ENCODE assay signal across 8 cellular contexts in the genomic region with DNA sequence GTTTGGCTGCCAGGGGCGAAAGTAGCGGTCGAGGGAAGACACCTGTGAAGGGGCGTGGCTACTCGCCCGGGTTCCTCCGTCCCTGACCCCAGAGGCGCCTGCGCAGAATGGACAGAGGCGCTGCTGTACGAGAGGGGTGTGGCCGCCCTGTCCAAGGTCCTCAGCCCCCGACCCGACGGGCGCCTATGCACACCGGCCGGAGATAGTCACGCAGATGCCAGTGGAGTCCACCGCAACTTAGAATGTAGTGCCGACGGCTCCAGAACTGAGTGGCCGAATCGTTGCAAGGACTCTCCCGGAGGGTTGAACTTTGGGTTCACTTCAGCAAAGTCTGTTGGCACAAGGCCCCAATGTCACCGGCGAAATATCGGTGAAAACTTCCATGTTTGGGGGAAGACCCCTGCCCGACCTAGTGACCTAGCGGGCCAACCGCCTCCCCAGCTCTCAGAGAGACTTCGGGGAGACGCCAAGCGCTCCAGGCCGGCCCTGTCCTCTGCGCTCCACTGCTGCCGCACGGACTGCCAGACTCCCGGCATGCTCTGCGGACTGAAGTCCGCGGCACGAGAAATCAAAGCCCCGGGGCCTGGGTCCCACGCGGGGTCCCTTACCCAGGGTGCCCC. TPM values are rescaled to one million over a fixed set of nuclear protein-coding genes. Genes with fewer than 3 reads are reported as not detected.
DNase-seq lines count a peak whose midpoint lies in the region; ATAC-seq and TF ChIP-seq lines count a peak whose summit lies in the region.

No MANE protein-coding gene starts in this region.

- H3K4me1 Mint-ChIP-seq in activated CD4-positive, alpha-beta memory T cell treated with anti-CD3 and anti-CD28 coated beads, Interleukin-2, amount 10 ng/mL, durations not matched to agents 7 days and 5 days = peaks cover 40% of the 10 kb centered on the region

- intact Hi-C loops in A673 (cut with micrococcal nuclease; ENCODE audit: unreplicated experiment) = no loop called here

- H3K9me3 Mint-ChIP-seq in activated CD4-positive, alpha-beta memory T cell treated with anti-CD3 and anti-CD28 coated beads, Interleukin-2, amount 10 ng/mL, durations not matched to agents 7 days and 5 days = no peaks in the 10 kb centered on the region

- peak overlapping the region; percentile 77 for H3K4me3 Mint-ChIP-seq in activated CD4-positive, alpha-beta memory T cell treated with anti-CD3 and anti-CD28 coated beads, Interleukin-2, amount 10 ng/mL, durations not matched to agents 7 days and 5 days

- H3K27ac Mint-ChIP-seq in activated CD4-positive, alpha-beta memory T cell treated with anti-CD3 and anti-CD28 coated beads, Interleukin-2, amount 10 ng/mL, durations not matched to agents 7 days and 5 days = peak overlapping the region; percentile 87

- H3K36me3 Mint-ChIP-seq in activated CD4-positive, alpha-beta memory T cell treated with anti-CD3 and anti-CD28 coated beads, Interleukin-2, amount 10 ng/mL, durations not matched to agents 7 days and 5 days (ENCODE audit: low read depth) = peaks cover 4% of the 10 kb centered on the region

- peak overlapping the region; percentile 97 for H3K27ac ChIP-seq in A673 (ENCODE audit: low read depth, low read length, poor library complexity, severe bottlenecking)

- DNase-seq in A673 (ENCODE audit: low spot score) (peak; percentile 85), NCI-H446 (lab: John Stamatoyannopoulos, UW) (peak; percentile 11 to 87), ecto neural progenitor cell (ENCODE audit: low spot score) (peak; percentile 94), medulla oblongata (ENCODE audit: extremely low spot score) (peak; percentile 85)
- peak; percentile 80 for DNase-seq in activated CD4-positive, alpha-beta memory T cell treated with anti-CD3 and anti-CD28 coated beads, Interleukin-2, amount 10 ng/mL, durations not matched to agents 7 days and 5 days
- peak; percentile 58 to 60 (median 59) for DNase-seq in stimulated activated CD4-positive, alpha-beta T cell treated with anti-CD3 and anti-CD28 coated beads, TNF-alpha, amount 100 ng/mL, for 4 hours (ENCODE audit: low read depth in 3 of 3)

- POLR2A ChIA-PET in A673 (lab: Charles Lee; ENCODE audit: low non-redundant PET) = no interaction called here
- POLR2A ChIA-PET in activated CD4-positive, alpha-beta memory T cell treated with anti-CD3 and anti-CD28 coated beads, Interleukin-2, amount 10 ng/mL, durations not matched to agents 7 days and 5 days (lab: Charles Lee) = interaction anchor here (1.5 kb wide), 1 partner anchor 123 kb away, joined by 4 read pairs; no protein-coding TSS in a partner anchor

- TF ChIP-seq CTCF in A673 (conservative IDR thresholded peaks at IDR 0.05; ENCODE audit: low read depth, low read length) = no peak

- peak; percentile 70 for ATAC-seq in GM19023 (IDR thresholded peaks at IDR 0.05; ENCODE audit: unreplicated experiment)
- ATAC-seq in HG03280 (IDR thresholded peaks at IDR 0.05; ENCODE audit: unreplicated experiment) = peak; percentile 53

- H3K4me1 ChIP-seq in A673 (ENCODE audit: insufficient read depth, low read length, poor library complexity, severe bottlenecking) = no peaks in the 10 kb centered on the region

- peak overlapping the region; percentile 73 for H3K4me3 ChIP-seq in A673 (ENCODE audit: low read depth, low read length, poor library complexity, severe bottlenecking)

- H3K27me3 Mint-ChIP-seq in activated CD4-positive, alpha-beta memory T cell treated with anti-CD3 and anti-CD28 coated beads, Interleukin-2, amount 10 ng/mL, durations not matched to agents 7 days and 5 days = peaks cover 9% of the 10 kb centered on the region

- CTCF ChIA-PET in A673 (lab: Charles Lee) = no interaction called here
- CTCF ChIA-PET in activated CD4-positive, alpha-beta memory T cell treated with anti-CD3 and anti-CD28 coated beads, Interleukin-2, amount 10 ng/mL, durations not matched to agents 7 days and 5 days (lab: Charles Lee) = no interaction called here

- H3K9me3 ChIP-seq in A673 (ENCODE audit: low read depth, low read length, poor library complexity, severe bottlenecking) = no peaks in the 10 kb centered on the region

- no peaks in the 10 kb centered on the region for H3K36me3 ChIP-seq in A673 (ENCODE audit: insufficient read depth, low read length, poor library complexity, severe bottlenecking)

- H3K27me3 ChIP-seq in A673 (replicated peaks; ENCODE audit: insufficient read depth, low read depth, low read length, poor library complexity) = no peaks in the 10 kb centered on the region

- no TSS peak for BruUV-seq in A673 (replicated peaks; lab: Mats Ljungman, UMichigan)

RNA-seq across cellular contexts. Expression of gene RNU6-7, which starts 0.5 kb away (rescaled TPM):
- total RNA-seq in A673 (2021) = not detected in 2 replicates
- not detected for total RNA-seq in activated CD4-positive, alpha-beta memory T cell treated with anti-CD3 and anti-CD28 coated beads, Interleukin-2, amount 10 ng/mL, durations not matched to agents 7 days and 5 days

RNA-seq across cellular contexts. Expression of gene RNU6-8, which starts 1.8 kb away (rescaled TPM):
- not detected in 2 replicates for total RNA-seq in A673 (2021)
- not detected for total RNA-seq in activated CD4-positive, alpha-beta memory T cell treated with anti-CD3 and anti-CD28 coated beads, Interleukin-2, amount 10 ng/mL, durations not matched to agents 7 days and 5 days

Comparison
In these comparisons a context has a peak if more than half of its experiments do, and no peak if none do; other contexts are left out.
1. Peak in every context shown above with its lines: DNase-seq, ATAC-seq, H3K4me3 ChIP-seq and H3K27ac ChIP-seq.